36 cellular contexts compared by ENCODE assay signal in the genomic region with DNA sequence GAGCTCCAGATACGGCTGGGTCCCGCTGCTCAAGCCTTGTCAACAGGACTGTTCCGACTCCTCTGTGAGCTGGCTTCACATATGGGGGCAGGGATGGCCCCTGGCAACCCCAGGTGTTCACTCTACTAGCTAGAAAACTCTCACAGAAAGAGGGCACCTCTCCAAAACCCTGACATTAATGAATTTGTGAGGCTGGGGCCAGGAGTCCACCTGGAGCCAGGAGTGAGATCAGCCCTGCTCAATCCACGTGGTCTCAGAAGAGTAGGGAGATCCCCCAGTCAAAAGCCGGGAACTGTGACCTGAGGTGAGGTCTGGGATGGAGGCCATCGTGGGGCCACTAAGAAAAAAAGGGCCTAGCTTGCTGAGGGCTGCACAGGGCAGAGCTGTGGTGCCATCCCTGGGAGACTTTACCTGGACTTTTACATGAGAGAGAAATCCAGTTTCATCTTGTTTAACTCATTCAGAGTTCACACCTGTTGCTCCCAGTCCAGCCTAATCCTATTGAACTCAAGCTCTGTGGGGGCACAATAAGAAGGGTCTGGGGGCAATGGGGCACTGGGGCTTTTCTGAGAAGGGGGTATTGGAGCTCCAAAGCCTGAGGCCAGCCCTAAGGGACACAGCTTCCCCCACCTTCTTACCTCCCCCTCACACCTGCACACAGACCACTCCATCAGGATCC.
"Had no signal": no experiment of that assay in that cellular context is flagged by ENCODE, and none has a peak within 500 bp of the region (broad histone marks: within the 10 kb centered on the region; RNA-seq: fewer than 3 reads in every experiment).

No MANE protein-coding gene starts in this region.

- ATAC-seq: activated CD8-positive, alpha-beta memory T cell treated with anti-CD3 and anti-CD28 coated beads, Interleukin-2, amount 10 ng/mL, durations not matched to agents 7 days and 5 days; PC-3; Right ventricle myocardium inferior; SK-N-SH treated with all-trans-retinoic acid at 6 μM for 48 hours had no signal

- H3K36me3 ChIP-seq: adrenal gland, brain microvascular endothelial cell, MG63, Peyer's patch, WERI-Rb-1 had no signal

- H3K9me3 Mint-ChIP-seq: activated CD4-positive, alpha-beta memory T cell treated with anti-CD3 and anti-CD28 coated beads, Interleukin-2, amount 10 ng/mL, durations not matched to agents 7 days and 5 days; activated naive CD4-positive, alpha-beta T cell treated with anti-CD3 and anti-CD28 coated beads, Interleukin-2, amount 50 U/mL, for 24 hours had no signal

- H3K4me1 Mint-ChIP-seq: activated CD4-positive, alpha-beta memory T cell treated with anti-CD3 and anti-CD28 coated beads, Interleukin-2, amount 10 ng/mL, durations not matched to agents 7 days and 5 days; activated CD8-positive, alpha-beta memory T cell treated with anti-CD3 and anti-CD28 coated beads, Interleukin-2, amount 10 ng/mL, durations not matched to agents 7 days and 5 days; activated naive CD4-positive, alpha-beta T cell treated with anti-CD3 and anti-CD28 coated beads, Interleukin-2, amount 50 U/mL, for 24 hours had no signal

- H3K4me1 ChIP-seq: adrenal gland, Peyer's patch had no signal

- DNase-seq: activated CD4-positive, alpha-beta memory T cell treated with anti-CD3 and anti-CD28 coated beads, Interleukin-2, amount 10 ng/mL, durations not matched to agents 7 days and 5 days; activated CD4-positive, alpha-beta T cell treated with anti-CD3 and anti-CD28 coated beads for 1 hour; activated CD4-positive, alpha-beta T cell treated with anti-CD3 and anti-CD28 coated beads for 48 hours; activated CD4-positive, CD25-positive, alpha-beta regulatory T cell; activated CD8-positive, alpha-beta memory T cell treated with anti-CD3 and anti-CD28 coated beads for 24 hours; activated CD8-positive, alpha-beta memory T cell treated with anti-CD3 and anti-CD28 coated beads, Interleukin-2, amount 10 ng/mL, durations not matched to agents 7 days and 5 days; activated CD8-positive, alpha-beta memory T cell treated with anti-CD3 and anti-CD28 coated beads, Interleukin-2, amount 50 U/mL, for 48 hours; activated gamma-delta T cell; activated naive CD4-positive, alpha-beta T cell treated with Interleukin-2 at 50 U/mL for 16 hours; activated T-cell treated with anti-CD3 and anti-CD28 coated beads, Interleukin-2, amount 50 U/mL, for 48 hours; adrenal gland; brain microvascular endothelial cell; central memory CD4-positive, alpha-beta T cell; Kasumi-1; KG1; MG63; NCI-H1048; NCI-H1105 treated with DMSO at 0.1 percent for 48 hours; NCI-H146; NCI-H187; NCI-H2029 treated with DMSO at 0.1 percent for 48 hours; NCI-H2171 treated with DMSO at 0.1 percent for 48 hours; NCI-H2227 treated with DMSO at 0.1 percent for 48 hours; NCI-H446; NCI-H510A treated with DMSO at 0.1 percent for 48 hours; NCI-H526 treated with DMSO at 0.1 percent for 48 hours; NCI-H774; PC-3; Peyer's patch; SIG-M5; T1000; WERI-Rb-1 had no signal

- H3K36me3 Mint-ChIP-seq: activated CD8-positive, alpha-beta memory T cell treated with anti-CD3 and anti-CD28 coated beads, Interleukin-2, amount 10 ng/mL, durations not matched to agents 7 days and 5 days; activated naive CD4-positive, alpha-beta T cell treated with anti-CD3 and anti-CD28 coated beads, Interleukin-2, amount 50 U/mL, for 24 hours had no signal

- H3K27ac Mint-ChIP-seq: activated CD4-positive, alpha-beta memory T cell treated with anti-CD3 and anti-CD28 coated beads, Interleukin-2, amount 10 ng/mL, durations not matched to agents 7 days and 5 days; activated CD8-positive, alpha-beta memory T cell treated with anti-CD3 and anti-CD28 coated beads, Interleukin-2, amount 10 ng/mL, durations not matched to agents 7 days and 5 days; activated naive CD4-positive, alpha-beta T cell treated with anti-CD3 and anti-CD28 coated beads, Interleukin-2, amount 50 U/mL, for 24 hours had no signal

- H3K27ac ChIP-seq: adrenal gland, brain microvascular endothelial cell, Peyer's patch, RWPE1, WERI-Rb-1 had no signal

- H3K9me3 ChIP-seq: adrenal gland, MG63, Peyer's patch had no signal

- H3K4me3 Mint-ChIP-seq: activated CD4-positive, alpha-beta memory T cell treated with anti-CD3 and anti-CD28 coated beads, Interleukin-2, amount 10 ng/mL, durations not matched to agents 7 days and 5 days; activated CD8-positive, alpha-beta memory T cell treated with anti-CD3 and anti-CD28 coated beads, Interleukin-2, amount 10 ng/mL, durations not matched to agents 7 days and 5 days; activated naive CD4-positive, alpha-beta T cell treated with anti-CD3 and anti-CD28 coated beads, Interleukin-2, amount 50 U/mL, for 24 hours had no signal

- H3K4me3 ChIP-seq: adrenal gland, MG63, Peyer's patch had no signal
